In genomic region chr9:120892177-120892747, GRCh38 we compare ENCODE assay signal across 8 cellular contexts. TPM values are rescaled to one million over a fixed set of nuclear protein-coding genes. Genes with fewer than 3 reads are reported as not detected.
A peak's percentile ranks its signal among the peaks of the same experiment; 100 is the strongest.
DNase-seq lines count a peak whose midpoint lies in the region; ATAC-seq and TF ChIP-seq lines count a peak whose summit lies in the region.

No MANE protein-coding gene starts in this region.

- no peaks in the 10 kb centered on the region for H3K79me2 ChIP-seq in H9 (ENCODE audit: insufficient read depth, low read length)

- H3K27me3 Mint-ChIP-seq in activated naive CD4-positive, alpha-beta T cell treated with anti-CD3 and anti-CD28 coated beads, Interleukin-2, amount 50 U/mL, for 24 hours: no peaks in the 10 kb centered on the region
- H3K27me3 Mint-ChIP-seq in activated naive CD8-positive, alpha-beta T cell treated with anti-CD3 and anti-CD28 coated beads, Interleukin-2, amount 10 ng/mL, durations not matched to agents 7 days and 5 days: no peaks in the 10 kb centered on the region
- H3K27me3 Mint-ChIP-seq in H9 (ENCODE audit: low read depth): peaks cover 15% of the 10 kb centered on the region

- no peaks in the 10 kb centered on the region for H3K9me3 Mint-ChIP-seq in activated naive CD4-positive, alpha-beta T cell treated with anti-CD3 and anti-CD28 coated beads, Interleukin-2, amount 50 U/mL, for 24 hours
- no peaks in the 10 kb centered on the region for H3K9me3 Mint-ChIP-seq in activated naive CD8-positive, alpha-beta T cell treated with anti-CD3 and anti-CD28 coated beads, Interleukin-2, amount 10 ng/mL, durations not matched to agents 7 days and 5 days
- H3K9me3 Mint-ChIP-seq in H9: no peaks in the 10 kb centered on the region

- WGBS in H9 (ENCODE audit: extremely low coverage, insufficient read length, low lambda C conversion rate): no CpG with 5 or more reads among the region's 12 CpGs

- H3K4me3 Mint-ChIP-seq in activated naive CD4-positive, alpha-beta T cell treated with anti-CD3 and anti-CD28 coated beads, Interleukin-2, amount 50 U/mL, for 24 hours: peak overlapping the region; percentile 75
- peak overlapping the region; percentile 79 for H3K4me3 Mint-ChIP-seq in activated naive CD8-positive, alpha-beta T cell treated with anti-CD3 and anti-CD28 coated beads, Interleukin-2, amount 10 ng/mL, durations not matched to agents 7 days and 5 days
- no peak overlapping the region for H3K4me3 Mint-ChIP-seq in H9

- H2BK15ac ChIP-seq in H9 (ENCODE audit: low read depth, low read length): no peak overlapping the region

- no peak overlapping the region for H3K18ac ChIP-seq in H9 (ENCODE audit: insufficient read length, low read depth, low read length)

- no peaks in the 10 kb centered on the region for H3K9me3 ChIP-seq in uterus
- H3K9me3 ChIP-seq in H9 (ENCODE audit: control insufficient read depth, low read depth, low read length): no peaks in the 10 kb centered on the region

- H4K8ac ChIP-seq in H9 (replicated peaks; ENCODE audit: insufficient read length, low read depth, low read length): no peak overlapping the region

- H2BK120ac ChIP-seq in H9 (ENCODE audit: low read depth, low read length, poor library complexity, severe bottlenecking): no peak overlapping the region

- H3K4me3 ChIP-seq in uterus: no peak overlapping the region

- H3K27ac ChIP-seq in uterus (peak overlapping the region; percentile 16 to 81), H9 (ENCODE audit: insufficient read length, low read depth, low read length) (no peak overlapping the region)

- H2BK5ac ChIP-seq in H9 (ENCODE audit: insufficient read length, low read length): no peak overlapping the region

- H3K4ac ChIP-seq in H9 (ENCODE audit: low read depth, low read length): no peak overlapping the region

- peaks cover 82% of the 10 kb centered on the region for H3K4me1 Mint-ChIP-seq in activated naive CD4-positive, alpha-beta T cell treated with anti-CD3 and anti-CD28 coated beads, Interleukin-2, amount 50 U/mL, for 24 hours
- H3K4me1 Mint-ChIP-seq in activated naive CD8-positive, alpha-beta T cell treated with anti-CD3 and anti-CD28 coated beads, Interleukin-2, amount 10 ng/mL, durations not matched to agents 7 days and 5 days: peaks cover 68% of the 10 kb centered on the region
- peaks cover 12 to 25% of the 10 kb centered on the region in 2 experiments for H3K4me1 Mint-ChIP-seq in H9

- H3K79me1 ChIP-seq in H9 (ENCODE audit: insufficient read depth, low read depth, low read length, poor library complexity, severe bottlenecking): no peaks in the 10 kb centered on the region

- no peak overlapping the region for H3K4me2 ChIP-seq in H9 (ENCODE audit: insufficient read depth, insufficient read length, low read length)

- no peaks in the 10 kb centered on the region for H4K20me1 ChIP-seq in H9 (ENCODE audit: control insufficient read depth, insufficient read depth, insufficient read length)

- H4K5ac ChIP-seq in H9 (ENCODE audit: insufficient read length, low read depth, low read length): no peak overlapping the region

- H2BK12ac ChIP-seq in H9 (ENCODE audit: insufficient read length, low read depth, low read length): no peak overlapping the region

- no peak for TF ChIP-seq POLR2A in uterus (IDR thresholded peaks at IDR 0.05)

- H2BK20ac ChIP-seq in H9 (ENCODE audit: low read depth, low read length, poor library complexity, severe bottlenecking): no peak overlapping the region

- H3K9ac ChIP-seq in H9 (ENCODE audit: extremely low read depth, insufficient read length, low read length): no peak overlapping the region

- no peaks in the 10 kb centered on the region for H3K27me3 ChIP-seq in uterus
- no peaks in the 10 kb centered on the region for H3K27me3 ChIP-seq in H9 (ENCODE audit: insufficient read depth, low read length)

- H3K27ac Mint-ChIP-seq in activated naive CD4-positive, alpha-beta T cell treated with anti-CD3 and anti-CD28 coated beads, Interleukin-2, amount 50 U/mL, for 24 hours: peak overlapping the region; percentile 98
- peak overlapping the region; percentile 98 for H3K27ac Mint-ChIP-seq in activated naive CD8-positive, alpha-beta T cell treated with anti-CD3 and anti-CD28 coated beads, Interleukin-2, amount 10 ng/mL, durations not matched to agents 7 days and 5 days
- no peak overlapping the region for H3K27ac Mint-ChIP-seq in H9

- peak; percentile 22 for ATAC-seq in HG03103 (IDR thresholded peaks at IDR 0.05; ENCODE audit: low read depth, unreplicated experiment)
- ATAC-seq in activated naive CD8-positive, alpha-beta T cell treated with anti-CD3 and anti-CD28 coated beads, Interleukin-2, amount 10 ng/mL, durations not matched to agents 7 days and 5 days (ENCODE audit: low read depth): peak; percentile 6

- intact Hi-C loops in uterus (cut with DNase I; ENCODE audit: low total_unique reads): no loop called here

- H3K56ac ChIP-seq in H9 (ENCODE audit: insufficient read length, low read depth, low read length): no peak overlapping the region

- H3K4me1 ChIP-seq in uterus (no peaks in the 10 kb centered on the region), H9 (ENCODE audit: insufficient read depth, low read length) (no peaks in the 10 kb centered on the region; the same call in 1 of the 2 replicates)

- H3K36me3 Mint-ChIP-seq in activated naive CD4-positive, alpha-beta T cell treated with anti-CD3 and anti-CD28 coated beads, Interleukin-2, amount 50 U/mL, for 24 hours: peaks cover 6% of the 10 kb centered on the region
- H3K36me3 Mint-ChIP-seq in activated naive CD8-positive, alpha-beta T cell treated with anti-CD3 and anti-CD28 coated beads, Interleukin-2, amount 10 ng/mL, durations not matched to agents 7 days and 5 days: peaks cover 7% of the 10 kb centered on the region
- H3K36me3 Mint-ChIP-seq in H9 (ENCODE audit: insufficient read depth in 1 of 3, low read depth in 3 of 3): no peaks in the 10 kb centered on the region

- H2AK5ac ChIP-seq in H9 (ENCODE audit: insufficient read length, low read length): no peak overlapping the region

- no peak overlapping the region for H2AFZ ChIP-seq in H9 (ENCODE audit: low read length)

- no peaks in the 10 kb centered on the region for H3K36me3 ChIP-seq in uterus

- POLR2A ChIA-PET in activated naive CD8-positive, alpha-beta T cell treated with anti-CD3 and anti-CD28 coated beads, Interleukin-2, amount 10 ng/mL, durations not matched to agents 7 days and 5 days (lab: Charles Lee): interaction anchor here (1.0 to 7.0 kb wide), 11 partner anchors 9 to 43 kb away, joined by 3 to 210 read pairs (median 21); partner anchors contain the start of genes PHF19 and TRAF1

- DNase-seq in activated naive CD4-positive, alpha-beta T cell treated with Interleukin-2 at 50 U/mL for 16 hours: no peak
- peak; percentile 56 for DNase-seq in activated naive CD8-positive, alpha-beta T cell treated with anti-CD3 and anti-CD28 coated beads, Interleukin-2, amount 10 ng/mL, durations not matched to agents 7 days and 5 days
- DNase-seq in uterus: no peak
- no peak for DNase-seq in NCI-H1105 treated with DMSO at 0.1 percent for 48 hours (lab: John Stamatoyannopoulos, UW)
- no peak for DNase-seq in H9
- DNase-seq in SIG-M5 treated with dmso at 0.1 percent for 504 hours (lab: John Stamatoyannopoulos, UW; ENCODE audit: unreplicated experiment): no peak

- no peak for TF ChIP-seq CTCF in uterus (IDR thresholded peaks at IDR 0.05)
- no peak for TF ChIP-seq CTCF in H9 (conservative IDR thresholded peaks at IDR 0.05)

- H3K23ac ChIP-seq in H9 (ENCODE audit: insufficient read length, low read depth, low read length): no peak overlapping the region

- no peaks in the 10 kb centered on the region for H3K23me2 ChIP-seq in H9 (ENCODE audit: insufficient read length, low read depth, low read length, poor library complexity, severe bottlenecking)

- H3T11ph ChIP-seq in H9 (ENCODE audit: low read length): no peak overlapping the region

- H4K91ac ChIP-seq in H9 (ENCODE audit: insufficient read length, low read depth, low read length): no peak overlapping the region

- no peak overlapping the region for H3K14ac ChIP-seq in H9 (ENCODE audit: insufficient read depth, low read length)

RNA-seq across cellular contexts. Expression of gene PHF19, which starts 15.3 kb away (rescaled TPM):
- 100 to 1,000 TPM; 248 to 253 TPM for total RNA-seq in activated naive CD8-positive, alpha-beta T cell treated with anti-CD3 and anti-CD28 coated beads, Interleukin-2, amount 10 ng/mL, durations not matched to agents 7 days and 5 days
- total RNA-seq in uterus (10 to 100 TPM; 12.6 to 76.3 (median 31.8) TPM), H9 (2021) (66.7 and 66.8 TPM in 2 replicates)

RNA-seq across cellular contexts. Expression of gene TRAF1, which starts 34.3 kb away (rescaled TPM):
- total RNA-seq in activated naive CD8-positive, alpha-beta T cell treated with anti-CD3 and anti-CD28 coated beads, Interleukin-2, amount 10 ng/mL, durations not matched to agents 7 days and 5 days: 100 to 1,000 TPM in 1 of 2 experiments, 10 to 100 TPM in 1; 97.1 to 102 TPM
- total RNA-seq in uterus (1 to 10 TPM in 2 of 4 donors, under 1 TPM in 2; 0.51 to 8.7 (median 2.6) TPM), H9 (2021) (1.4 and 1.5 TPM in 2 replicates)

RNA-seq across cellular contexts. Expression of gene PSMD5, which starts 49.5 kb away (rescaled TPM):
- 10 to 100 TPM; 42.6 to 57.4 TPM for total RNA-seq in activated naive CD8-positive, alpha-beta T cell treated with anti-CD3 and anti-CD28 coated beads, Interleukin-2, amount 10 ng/mL, durations not matched to agents 7 days and 5 days
- total RNA-seq in uterus (100 to 1,000 TPM in 1 of 4 donors, 10 to 100 TPM in 3; 20.9 to 181 (median 49.0) TPM), H9 (2021) (64.9 and 68.9 TPM in 2 replicates)

Comparison
In these comparisons a context has a peak if more than half of its experiments do, and no peak if none do; other contexts are left out.
1. H3K27ac Mint-ChIP-seq: peak in activated naive CD4-positive, alpha-beta T cell treated with anti-CD3 and anti-CD28 coated beads, Interleukin-2, amount 50 U/mL, for 24 hours (single experiment) and activated naive CD8-positive, alpha-beta T cell treated with anti-CD3 and anti-CD28 coated beads, Interleukin-2, amount 10 ng/mL, durations not matched to agents 7 days and 5 days (single experiment); none in H9 (0 of 3).
2. H3K4me3 Mint-ChIP-seq: peak in activated naive CD4-positive, alpha-beta T cell treated with anti-CD3 and anti-CD28 coated beads, Interleukin-2, amount 50 U/mL, for 24 hours (single experiment) and activated naive CD8-positive, alpha-beta T cell treated with anti-CD3 and anti-CD28 coated beads, Interleukin-2, amount 10 ng/mL, durations not matched to agents 7 days and 5 days (single experiment); none in H9 (0 of 2).
3. RNA of gene TRAF1, which starts 34.3 kb away (total RNA-seq): 97.1 to 102 TPM in activated naive CD8-positive, alpha-beta T cell treated with anti-CD3 and anti-CD28 coated beads, Interleukin-2, amount 10 ng/mL, durations not matched to agents 7 days and 5 days; 0.51 to 8.7 TPM in uterus and 1.4 to 1.5 TPM in H9; every median in the first group is over 10 times any median in the second.